Comparison of ENCODE assay signal across 1 cellular context in the genomic region with DNA sequence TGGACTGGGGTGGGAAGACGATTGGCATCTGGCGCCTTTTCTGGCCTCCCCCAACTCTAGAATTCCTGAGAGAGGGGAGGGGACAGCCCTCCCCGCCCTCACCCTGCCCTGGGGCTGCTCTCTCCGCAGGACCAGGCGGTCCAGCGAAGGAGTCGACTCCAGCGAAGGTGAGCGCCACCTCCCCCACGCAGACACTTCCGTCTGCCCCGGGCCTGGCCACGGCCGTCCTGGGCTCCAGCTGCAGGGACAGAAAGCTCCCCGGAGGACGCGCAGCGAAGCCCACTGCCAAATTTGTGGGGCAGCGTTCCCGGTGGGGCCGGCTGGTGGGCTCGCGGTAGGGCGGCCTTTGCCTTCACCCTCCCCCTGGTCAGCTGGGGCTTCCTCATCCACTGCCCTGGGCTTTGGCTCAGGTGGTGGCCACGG.
TF ChIP-seq lines count a peak whose summit lies in the region.

No MANE protein-coding gene starts in this region.

TF ChIP-seq in HCT116, 20 proteins besides CTCF, POLR2A, EP300 and RAD21 (continued from another document):
- TF ChIP-seq, protein P1, sequence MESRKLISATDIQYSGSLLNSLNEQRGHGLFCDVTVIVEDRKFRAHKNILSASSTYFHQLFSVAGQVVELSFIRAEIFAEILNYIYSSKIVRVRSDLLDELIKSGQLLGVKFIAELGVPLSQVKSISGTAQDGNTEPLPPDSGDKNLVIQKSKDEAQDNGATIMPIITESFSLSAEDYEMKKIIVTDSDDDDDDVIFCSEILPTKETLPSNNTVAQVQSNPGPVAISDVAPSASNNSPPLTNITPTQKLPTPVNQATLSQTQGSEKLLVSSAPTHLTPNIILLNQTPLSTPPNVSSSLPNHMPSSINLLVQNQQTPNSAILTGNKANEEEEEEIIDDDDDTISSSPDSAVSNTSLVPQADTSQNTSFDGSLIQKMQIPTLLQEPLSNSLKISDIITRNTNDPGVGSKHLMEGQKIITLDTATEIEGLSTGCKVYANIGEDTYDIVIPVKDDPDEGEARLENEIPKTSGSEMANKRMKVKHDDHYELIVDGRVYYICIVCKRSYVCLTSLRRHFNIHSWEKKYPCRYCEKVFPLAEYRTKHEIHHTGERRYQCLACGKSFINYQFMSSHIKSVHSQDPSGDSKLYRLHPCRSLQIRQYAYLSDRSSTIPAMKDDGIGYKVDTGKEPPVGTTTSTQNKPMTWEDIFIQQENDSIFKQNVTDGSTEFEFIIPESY (IDR thresholded peaks at IDR 0.05; ENCODE audit: extremely low read depth, insufficient replicate concordance, low read length) = no peak
- TF ChIP-seq, protein P2, sequence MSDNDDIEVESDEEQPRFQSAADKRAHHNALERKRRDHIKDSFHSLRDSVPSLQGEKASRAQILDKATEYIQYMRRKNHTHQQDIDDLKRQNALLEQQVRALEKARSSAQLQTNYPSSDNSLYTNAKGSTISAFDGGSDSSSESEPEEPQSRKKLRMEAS (IDR thresholded peaks at IDR 0.05) = no peak
TF ChIP-seq in HCT116: peak in this region for 0.
